18 cellular contexts compared by ENCODE assay signal in genomic region chr4:177673980-177674504, GRCh38.
"Had no signal": no experiment of that assay in that cellular context is flagged by ENCODE, and none has a peak within 500 bp of the region (broad histone marks: within the 10 kb centered on the region; RNA-seq: fewer than 3 reads in every experiment).

No MANE protein-coding gene starts in this region.

- H3K36me3 ChIP-seq: lower lobe of right lung, tibial artery had no signal

- H3K4me3 Mint-ChIP-seq: activated B cell treated with CpG ODN at 0.5 μM for 24 hours; activated CD4-positive, alpha-beta memory T cell treated with anti-CD3 and anti-CD28 coated beads, Interleukin-2, amount 10 ng/mL, durations not matched to agents 7 days and 5 days; activated CD8-positive, alpha-beta memory T cell treated with anti-CD3 and anti-CD28 coated beads, Interleukin-2, amount 10 ng/mL, durations not matched to agents 7 days and 5 days; activated naive CD8-positive, alpha-beta T cell; brain; T-helper 2 cell treated with Interferon-gamma antibody and Interleukin-4, amounts not matched to agents 5 μg/mL and 100 μg/mL, for 36 hours had no signal

- H3K27me3 Mint-ChIP-seq: activated B cell treated with CpG ODN at 0.5 μM for 24 hours; activated CD4-positive, alpha-beta memory T cell treated with anti-CD3 and anti-CD28 coated beads, Interleukin-2, amount 10 ng/mL, durations not matched to agents 7 days and 5 days; activated CD8-positive, alpha-beta memory T cell treated with anti-CD3 and anti-CD28 coated beads, Interleukin-2, amount 10 ng/mL, durations not matched to agents 7 days and 5 days; activated naive CD8-positive, alpha-beta T cell; brain had no signal

- H3K9me3 ChIP-seq: lower lobe of right lung, tibial artery had no signal

- H3K27ac Mint-ChIP-seq: activated B cell treated with CpG ODN at 0.5 μM for 24 hours; activated CD4-positive, alpha-beta memory T cell treated with anti-CD3 and anti-CD28 coated beads, Interleukin-2, amount 10 ng/mL, durations not matched to agents 7 days and 5 days; activated CD8-positive, alpha-beta memory T cell treated with anti-CD3 and anti-CD28 coated beads, Interleukin-2, amount 10 ng/mL, durations not matched to agents 7 days and 5 days; activated naive CD8-positive, alpha-beta T cell; brain; T-helper 2 cell treated with Interferon-gamma antibody and Interleukin-4, amounts not matched to agents 5 μg/mL and 100 μg/mL, for 36 hours had no signal

- H3K4me1 ChIP-seq: lower lobe of right lung, tibial artery had no signal

- H3K4me3 ChIP-seq: hepatocyte, lower lobe of right lung, tibial artery had no signal

- H3K36me3 Mint-ChIP-seq: activated CD8-positive, alpha-beta memory T cell treated with anti-CD3 and anti-CD28 coated beads, Interleukin-2, amount 10 ng/mL, durations not matched to agents 7 days and 5 days; activated naive CD8-positive, alpha-beta T cell; brain had no signal

- H3K9me3 Mint-ChIP-seq: activated B cell treated with CpG ODN at 0.5 μM for 24 hours; activated CD4-positive, alpha-beta memory T cell treated with anti-CD3 and anti-CD28 coated beads, Interleukin-2, amount 10 ng/mL, durations not matched to agents 7 days and 5 days; brain; T-helper 2 cell treated with Interferon-gamma antibody and Interleukin-4, amounts not matched to agents 5 μg/mL and 100 μg/mL, for 36 hours had no signal

- H3K27me3 ChIP-seq: hepatocyte, tibial artery had no signal

- DNase-seq: activated B cell treated with CpG ODN at 0.5 μM for 24 hours; activated CD4-positive, alpha-beta memory T cell treated with anti-CD3 and anti-CD28 coated beads, Interleukin-2, amount 10 ng/mL, durations not matched to agents 7 days and 5 days; activated CD4-positive, alpha-beta T cell treated with anti-CD3 and anti-CD28 coated beads for 4 hours; activated CD8-positive, alpha-beta memory T cell treated with anti-CD3 and anti-CD28 coated beads, Interleukin-2, amount 10 ng/mL, durations not matched to agents 7 days and 5 days; amygdala; caudate nucleus; erythroblast; lower lobe of right lung; occipital lobe; retina; stimulated activated CD4-positive, alpha-beta T cell treated with anti-CD3 and anti-CD28 coated beads, Interleukin-12 subunit alpha, Interleukin-12 subunit beta, amount 100 ng/mL, for 4 hours; stimulated activated CD4-positive, alpha-beta T cell treated with anti-CD3 and anti-CD28 coated beads, Interleukin-1b, Interleukin-23, amount 100 ng/mL, for 48 hours; stimulated activated naive CD8-positive, alpha-beta T cell treated with anti-CD3 and anti-CD28 coated beads, Interleukin-15, Interleukin-2, amounts not matched to agents 100 U/mL and 50 U/mL, for 24 hours; tibial artery had no signal

- H3K4me1 Mint-ChIP-seq: activated B cell treated with CpG ODN at 0.5 μM for 24 hours; activated CD4-positive, alpha-beta memory T cell treated with anti-CD3 and anti-CD28 coated beads, Interleukin-2, amount 10 ng/mL, durations not matched to agents 7 days and 5 days; activated CD8-positive, alpha-beta memory T cell treated with anti-CD3 and anti-CD28 coated beads, Interleukin-2, amount 10 ng/mL, durations not matched to agents 7 days and 5 days; brain had no signal

- ATAC-seq: activated CD8-positive, alpha-beta memory T cell treated with anti-CD3 and anti-CD28 coated beads, Interleukin-2, amount 10 ng/mL, durations not matched to agents 7 days and 5 days; lower lobe of right lung; stimulated activated naive CD8-positive, alpha-beta T cell treated with anti-CD3 and anti-CD28 coated beads, Interleukin-15, Interleukin-2, amounts not matched to agents 100 U/mL and 50 U/mL, for 24 hours had no signal

- H3K27ac ChIP-seq: hepatocyte, lower lobe of right lung, tibial artery had no signal
